In the genomic region with DNA sequence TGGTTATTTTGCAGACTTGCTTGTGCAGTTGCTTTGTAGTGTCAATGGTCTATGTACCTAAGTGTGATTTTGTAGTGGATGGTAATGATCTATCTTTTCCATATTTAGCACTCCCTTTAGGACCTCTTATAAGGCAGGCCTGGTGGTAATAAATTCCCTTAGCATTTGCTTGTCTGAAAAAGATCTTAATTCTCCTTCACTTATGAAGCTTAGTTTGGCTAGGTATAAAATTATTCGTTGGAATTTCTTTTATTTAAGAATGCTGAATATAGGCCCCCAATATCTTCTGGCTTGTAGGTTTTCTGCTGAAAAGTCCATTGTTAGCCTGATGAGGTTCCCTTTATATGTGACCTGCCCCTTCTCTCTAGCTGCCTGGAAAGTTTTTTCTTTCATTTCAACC, we compare ENCODE assay signal across 28 cellular contexts. TPM values are rescaled to one million over a fixed set of nuclear protein-coding genes. Genes with fewer than 3 reads are reported as not detected.
"Had no signal": no experiment of that assay in that cellular context is flagged by ENCODE, and none has a peak within 500 bp of the region (broad histone marks: within the 10 kb centered on the region; RNA-seq: fewer than 3 reads in every experiment).

No MANE protein-coding gene starts in this region.

- H3K36me3 ChIP-seq: cardiac muscle cell had no signal

- H3K27ac ChIP-seq: ascending aorta, cardiac muscle cell, VCaP had no signal

- DNase-seq: activated B cell treated with CpG ODN at 0.5 μM for 24 hours; activated CD4-positive, alpha-beta memory T cell treated with anti-CD3 and anti-CD28 coated beads for 36 hours; activated CD4-positive, alpha-beta T cell treated with anti-CD3 and anti-CD28 coated beads for 4 hours; activated CD4-positive, alpha-beta T cell treated with anti-CD3 and anti-CD28 coated beads, Interleukin-2, amount 10 ng/mL, durations not matched to agents 24 days and 14 days; activated CD4-positive, alpha-beta T cell treated with anti-CD3 and anti-CD28 coated beads, Interleukin-2, amount 50 U/mL, for 1 hour; activated CD4-positive, alpha-beta T cell treated with anti-CD3 and anti-CD28 coated beads, Interleukin-2, amount 50 U/mL, for 4 hours; activated CD4-positive, CD25-positive, alpha-beta regulatory T cell treated with anti-CD3 and anti-CD28 coated beads, Interleukin-2, amount 50 U/mL, for 72 hours; activated CD8-positive, alpha-beta memory T cell treated with anti-CD3 and anti-CD28 coated beads, Interleukin-2, amount 50 U/mL, for 4 hours; activated CD8-positive, alpha-beta T cell treated with anti-CD3 and anti-CD28 coated beads for 36 hours; activated effector memory CD4-positive, alpha-beta T cell treated with Interleukin-2 at 50 U/mL for 16 hours; activated gamma-delta T cell; activated naive CD4-positive, alpha-beta T cell treated with anti-CD3 and anti-CD28 coated beads, Interleukin-2, amount 10 ng/mL, durations not matched to agents 7 days and 5 days; activated naive CD4-positive, alpha-beta T cell treated with Interleukin-2 at 50 U/mL for 16 hours; activated naive CD8-positive, alpha-beta T cell treated with anti-CD3 and anti-CD28 coated beads, Interleukin-2, amount 10 ng/mL, durations not matched to agents 7 days and 5 days; activated naive CD8-positive, alpha-beta T cell treated with anti-CD3 and anti-CD28 coated beads, Interleukin-2, amount 50 U/mL, for 24 hours; activated T-cell treated with anti-CD3 and anti-CD28 coated beads, Interleukin-2, amount 50 U/mL, for 24 hours; activated T-cell treated with anti-CD3 and anti-CD28 coated beads, Interleukin-2, amount 50 U/mL, for 48 hours; amygdala; anterior cingulate cortex; caudate nucleus; cerebellar nuclear complex; T-helper 2 cell; T-helper 9 cell had no signal

- ATAC-seq: activated CD8-positive, alpha-beta T cell treated with anti-CD3 and anti-CD28 coated beads for 36 hours; activated naive CD8-positive, alpha-beta T cell treated with anti-CD3 and anti-CD28 coated beads, Interleukin-2, amount 50 U/mL, for 24 hours had no signal

- H3K4me1 ChIP-seq: ascending aorta had no signal

- H3K4me3 ChIP-seq: ascending aorta, cardiac muscle cell had no signal

RNA-seq across cellular contexts. Expression of gene HSD17B13, which starts 10.6 kb away (rescaled TPM):
- total RNA-seq: ascending aorta, bronchial epithelial cell, chondrocyte had no signal
